ENCODE assay signal across 5 cellular contexts in genomic region chr19:2245273-2245672, GRCh38.
"Had no signal": no experiment of that assay in that cellular context is flagged by ENCODE, and none has a peak within 500 bp of the region (broad histone marks: within the 10 kb centered on the region; RNA-seq: fewer than 3 reads in every experiment).

No MANE protein-coding gene starts in this region.

- ATAC-seq: GM23338 had no signal

- H3K4me3 ChIP-seq: GM23338 had no signal

- DNase-seq: H9, HCEC 1CT, IMR-90, KBM-7 had no signal
